In genomic region chr19:56096665-56097064, GRCh38 we compare ENCODE assay signal across 21 cellular contexts.
"Had no signal": no experiment of that assay in that cellular context is flagged by ENCODE, and none has a peak within 500 bp of the region (broad histone marks: within the 10 kb centered on the region; RNA-seq: fewer than 3 reads in every experiment).

No MANE protein-coding gene starts in this region.

- H3K27ac ChIP-seq: breast epithelium, Peyer's patch had no signal

- H3K9me3 ChIP-seq: breast epithelium, Peyer's patch had no signal

- H3K4me1 ChIP-seq: breast epithelium, Peyer's patch had no signal

- H3K4me3 ChIP-seq: breast epithelium, Peyer's patch had no signal

- H3K27me3 ChIP-seq: breast epithelium, Peyer's patch had no signal

- DNase-seq: activated CD4-positive, alpha-beta T cell treated with anti-CD3 and anti-CD28 coated beads for 1 hour; activated CD4-positive, alpha-beta T cell treated with anti-CD3 and anti-CD28 coated beads, Interleukin-2, amount 10 ng/mL, durations not matched to agents 24 days and 14 days; activated CD4-positive, alpha-beta T cell treated with anti-CD3 and anti-CD28 coated beads, Interleukin-2, amount 50 U/mL, for 48 hours; activated CD8-positive, alpha-beta memory T cell treated with anti-CD3 and anti-CD28 coated beads, Interleukin-2, amount 10 ng/mL, durations not matched to agents 7 days and 5 days; activated effector memory CD4-positive, alpha-beta T cell treated with Interleukin-2 at 50 U/mL for 16 hours; activated naive CD4-positive, alpha-beta T cell; activated T-cell treated with anti-CD3 and anti-CD28 coated beads, Interleukin-2, amount 50 U/mL, for 24 hours; aorta; KG1; NCI-H1048; NCI-H146; NCI-H187 treated with DMSO at 0.1 percent for 48 hours; NCI-H2081 treated with DMSO at 0.1 percent for 48 hours; NCI-H446; NCI-H524; Peyer's patch; SIG-M5; T-helper 17 cell; T-helper 9 cell had no signal

- H3K36me3 ChIP-seq: breast epithelium had no signal

- ATAC-seq: activated CD8-positive, alpha-beta memory T cell treated with anti-CD3 and anti-CD28 coated beads, Interleukin-2, amount 10 ng/mL, durations not matched to agents 7 days and 5 days; T-helper 17 cell; WTC11 had no signal
